26 cellular contexts compared by ENCODE assay signal in genomic region chr3:52173101-52173500, GRCh38. TPM values are rescaled to one million over a fixed set of nuclear protein-coding genes. Genes with fewer than 3 reads are reported as not detected.
DNase-seq lines count a peak whose midpoint lies in the region; ATAC-seq and TF ChIP-seq lines count a peak whose summit lies in the region.
"Had no signal": no experiment of that assay in that cellular context is flagged by ENCODE, and none has a peak within 500 bp of the region (broad histone marks: within the 10 kb centered on the region; RNA-seq: fewer than 3 reads in every experiment).

No MANE protein-coding gene starts in this region.

- H2BK15ac ChIP-seq in neuronal stem cell (ENCODE audit: low read length): no peak overlapping the region

- no peak overlapping the region for H3K14ac ChIP-seq in neuronal stem cell (ENCODE audit: low read length)

- no peak overlapping the region for H4K91ac ChIP-seq in neuronal stem cell (ENCODE audit: low read depth, low read length, poor library complexity)

- H2AK5ac ChIP-seq in neuronal stem cell (ENCODE audit: low read depth, low read length): peak overlapping the region; percentile 26

- no peak overlapping the region for H3K4me2 ChIP-seq in neuronal stem cell (ENCODE audit: insufficient read depth, low read length, poor library complexity, severe bottlenecking)
- no peak overlapping the region for H3K4me2 ChIP-seq in PC-9
- H3K4me2 ChIP-seq: A549; BLaER1 treated with 17β-estradiol and CSF1 and Interleukin-3, amounts not matched to agents 10 nM and 100 nM; GM23338 had no signal

- H3K4me1 Mint-ChIP-seq in chondrocyte (ENCODE audit: low read depth): peaks cover 13% of the 10 kb centered on the region
- H3K4me1 Mint-ChIP-seq: CD8-positive, alpha-beta memory T cell had no signal

- ATAC-seq in heart right ventricle: no peak
- ATAC-seq: A549, GM23338, HCT116 had no signal

- CTCF ChIA-PET in PC-9 (lab: Charles Lee): no interaction called here

- intact Hi-C loops in cardiac septum (cut with DNase I): no loop called here
- intact Hi-C loops in heart right ventricle (cut with DNase I): no loop called here
- intact Hi-C loops in PC-9 (cut with micrococcal nuclease; ENCODE audit: unreplicated experiment): no loop called here

- no peak overlapping the region for H3K4ac ChIP-seq in neuronal stem cell (ENCODE audit: low read length)

- H3K4me3 ChIP-seq in heart right ventricle (no peak overlapping the region), neuronal stem cell (ENCODE audit: low read length in 2 of 2) (no peak overlapping the region), PC-9 (no peak overlapping the region)
- H3K4me3 ChIP-seq: A549; BLaER1 treated with 17β-estradiol and CSF1 and Interleukin-3, amounts not matched to agents 10 nM and 100 nM; GM23338 had no signal

- DNase-seq in cardiac septum (ENCODE audit: low spot score) (peak; percentile 47), heart right ventricle (no peak), chondrocyte (ENCODE audit: low spot score) (peak; percentile 51), neuronal stem cell (ENCODE audit: low spot score) (no peak), substantia nigra (lab: John Stamatoyannopoulos, UW) (no peak), COLO668 (lab: John Stamatoyannopoulos, UW; ENCODE audit: unreplicated experiment) (no peak), PC-9 (no peak)
- DNase-seq: 8988T; ACHN; AML-193; BE2C; Calu3; CD4-positive, alpha-beta T cell; COR-L47; DMS53; DMS79 treated with DMSO at 0.1 percent for 48 hours; GF-D8; H9 had no signal

- no peaks in the 10 kb centered on the region for H3K79me2 ChIP-seq in PC-9 (ENCODE audit: low read depth)

- TF ChIP-seq CTCF in heart right ventricle (IDR thresholded peaks at IDR 0.05): no peak
- no peak for TF ChIP-seq CTCF in chondrocyte (IDR thresholded peaks at IDR 0.05)
- TF ChIP-seq CTCF in PC-9 (conservative IDR thresholded peaks at IDR 0.05): no peak

- H3K4me1 ChIP-seq in heart right ventricle (no peaks in the 10 kb centered on the region), neuronal stem cell (ENCODE audit: control insufficient read depth in 2 of 2, insufficient read depth in 1 of 2, low read depth in 1 of 2, low read length in 2 of 2) (peaks cover 0 to 1% of the 10 kb centered on the region in 2 donors), PC-9 (replicated peaks; ENCODE audit: insufficient read depth) (peaks cover 31% of the 10 kb centered on the region)
- H3K4me1 ChIP-seq: BE2C had no signal

- H2AFZ ChIP-seq in neuronal stem cell (ENCODE audit: low read length) (no peak overlapping the region), PC-9 (no peak overlapping the region)
- H2AFZ ChIP-seq: GM23338 had no signal

- POLR2A ChIA-PET in PC-9 (lab: Charles Lee; ENCODE audit: unreplicated experiment): no interaction called here

- H3K36me3 Mint-ChIP-seq in chondrocyte (ENCODE audit: low read depth): no peaks in the 10 kb centered on the region
- H3K36me3 Mint-ChIP-seq: CD8-positive, alpha-beta memory T cell had no signal

- no peak overlapping the region for H3K18ac ChIP-seq in neuronal stem cell (ENCODE audit: low read length)

- H3K27me3 Mint-ChIP-seq in chondrocyte (ENCODE audit: low read depth): no peaks in the 10 kb centered on the region
- H3K27me3 Mint-ChIP-seq: CD4-positive, alpha-beta T cell; CD8-positive, alpha-beta memory T cell had no signal

- H3K9me2 ChIP-seq in PC-9 (ENCODE audit: insufficient read depth): no peaks in the 10 kb centered on the region

- H3K27ac ChIP-seq in heart right ventricle (no peak overlapping the region), neuronal stem cell (replicated peaks; ENCODE audit: low read length) (no peak overlapping the region), substantia nigra (ENCODE audit: low read depth, low read length, poor library complexity, severe bottlenecking) (peak overlapping the region; percentile 66), PC-9 (no peak overlapping the region)
- H3K27ac ChIP-seq: A549; BLaER1 treated with 17β-estradiol and CSF1 and Interleukin-3, amounts not matched to agents 10 nM and 100 nM had no signal

- H3K27me3 ChIP-seq in heart right ventricle: no peaks in the 10 kb centered on the region
- peaks cover 0 to 29% (median 0%) of the 10 kb centered on the region in 3 experiments for H3K27me3 ChIP-seq in neuronal stem cell (ENCODE audit: control insufficient read depth in 3 of 3, insufficient read depth in 3 of 3, low read depth in 1 of 3, low read length in 3 of 3)
- H3K27me3 ChIP-seq in PC-9 (ENCODE audit: insufficient read depth, low read depth): no peaks in the 10 kb centered on the region
- H3K27me3 ChIP-seq: BE2C; BLaER1 treated with 17β-estradiol and CSF1 and Interleukin-3, amounts not matched to agents 10 nM and 100 nM had no signal

- H2BK120ac ChIP-seq in neuronal stem cell (ENCODE audit: low read depth, low read length): peak overlapping the region; percentile 32

- WGBS in heart right ventricle, 2 donors: 95 to 96% methylated on average over 1 of the region's 1 CpG
- no CpG with 5 or more reads among the region's 1 CpG for WGBS in neuronal stem cell (ENCODE audit: extremely low coverage in 2 of 2, insufficient read length in 2 of 2, insufficient replicate concordance in 1 of 2), 2 donors

- H3K9me3 Mint-ChIP-seq in chondrocyte (ENCODE audit: low read depth): no peaks in the 10 kb centered on the region
- H3K9me3 Mint-ChIP-seq: CD4-positive, alpha-beta T cell; CD8-positive, alpha-beta memory T cell; GM23338; H9 had no signal

- no TSS peak for BruUV-seq in PC-9 (replicated peaks; lab: Mats Ljungman, UMichigan)

- H2BK12ac ChIP-seq in neuronal stem cell (ENCODE audit: low read length): no peak overlapping the region

- no peak overlapping the region for H3K9ac ChIP-seq in neuronal stem cell (ENCODE audit: low read depth, low read length, poor library complexity)
- H3K9ac ChIP-seq: BLaER1 treated with 17β-estradiol and CSF1 and Interleukin-3, amounts not matched to agents 10 nM and 100 nM had no signal

- H3K9me3 ChIP-seq in heart right ventricle (no peaks in the 10 kb centered on the region), neuronal stem cell (replicated peaks in 1 of 2; ENCODE audit: control insufficient read depth in 2 of 2, insufficient read depth in 1 of 2, low read depth in 1 of 2, low read length in 2 of 2) (no peaks in the 10 kb centered on the region), PC-9 (ENCODE audit: insufficient read depth, low read depth) (no peaks in the 10 kb centered on the region)
- H3K9me3 ChIP-seq: A549; BE2C; BLaER1 treated with 17β-estradiol and CSF1 and Interleukin-3, amounts not matched to agents 10 nM and 100 nM had no signal

- peaks cover 4% of the 10 kb centered on the region; the same call in 1 of the 2 replicates for H3F3A ChIP-seq in PC-9 (ENCODE audit: insufficient read depth, low read depth)

- no peak overlapping the region for H3K27ac Mint-ChIP-seq in chondrocyte (ENCODE audit: unreplicated experiment)
- H3K27ac Mint-ChIP-seq: CD4-positive, alpha-beta T cell; GM23338; H9 had no signal

- peak overlapping the region; percentile 9 for H3K23ac ChIP-seq in neuronal stem cell (ENCODE audit: low read depth, low read length, poor library complexity)

- no peaks in the 10 kb centered on the region for H3K79me1 ChIP-seq in neuronal stem cell (ENCODE audit: low read depth, low read length)

- H3K4me3 Mint-ChIP-seq in chondrocyte (ENCODE audit: unreplicated experiment): no peak overlapping the region
- H3K4me3 Mint-ChIP-seq: CD14-positive monocyte; CD4-positive, alpha-beta T cell; GM23338; H9 had no signal

- H3K36me3 ChIP-seq in heart right ventricle: no peaks in the 10 kb centered on the region
- H3K36me3 ChIP-seq in neuronal stem cell (replicated peaks in 1 of 2; ENCODE audit: control insufficient read depth in 2 of 2, insufficient read depth in 2 of 2, low read length in 2 of 2): no peaks in the 10 kb centered on the region
- no peaks in the 10 kb centered on the region for H3K36me3 ChIP-seq in PC-9 (ENCODE audit: low read depth)
- H3K36me3 ChIP-seq: BE2C; BLaER1 treated with 17β-estradiol and CSF1 and Interleukin-3, amounts not matched to agents 10 nM and 100 nM had no signal

- H2BK5ac ChIP-seq in neuronal stem cell (ENCODE audit: low read length): no peak overlapping the region

- no peaks in the 10 kb centered on the region for H4K20me1 ChIP-seq in PC-9 (ENCODE audit: insufficient read depth)
- H4K20me1 ChIP-seq: BLaER1 treated with 17β-estradiol and CSF1 and Interleukin-3, amounts not matched to agents 10 nM and 100 nM had no signal

- H4K8ac ChIP-seq in neuronal stem cell (ENCODE audit: low read depth, low read length): no peak overlapping the region

RNA-seq across cellular contexts. Expression of gene POC1A, which starts 18.9 kb away (rescaled TPM):
- total RNA-seq in cardiac septum (1.5 TPM), heart right ventricle (1 to 10 TPM in 5 of 10 donors, under 1 TPM in 5; 0.60 to 3.5 (median 1.1) TPM), chondrocyte (5.3 to 5.7 TPM (median 5.5 TPM) in 3 replicates), PC-9 (2021) (28.8 and 35.0 TPM in 2 replicates)
- 1 to 10 TPM in 1 of 2 donors, under 1 TPM in 1; 0.44 to 1.9 TPM for polyA plus RNA-seq in heart right ventricle
- 18.0 TPM for polyA plus RNA-seq in neuronal stem cell (2013, experiment 1 of 2)
- 17.8 TPM for polyA plus RNA-seq in neuronal stem cell (2013, experiment 2 of 2)

RNA-seq across cellular contexts. Expression of gene ALAS1, which starts 24.9 kb away (rescaled TPM):
- total RNA-seq in cardiac septum (154 TPM), heart right ventricle (100 to 1,000 TPM; 117 to 233 (median 177) TPM), chondrocyte (37.5 to 39.8 TPM (median 38.3 TPM) in 3 replicates), PC-9 (2021) (61.9 and 71.2 TPM in 2 replicates)
- polyA plus RNA-seq in heart right ventricle: 10 to 100 TPM; 55.2 to 98.4 TPM
- 37.3 TPM for polyA plus RNA-seq in neuronal stem cell (2013, experiment 1 of 2)
- 36.5 TPM for polyA plus RNA-seq in neuronal stem cell (2013, experiment 2 of 2)

RNA-seq across cellular contexts. Expression of gene TLR9, which starts 52.3 kb away (rescaled TPM):
- 0.16 TPM for total RNA-seq in cardiac septum
- total RNA-seq in heart right ventricle: under 1 TPM in 8 of 10 donors, not detected in 2; 0.12 to 0.46 (median 0.30) TPM
- polyA plus RNA-seq in heart right ventricle: under 1 TPM in 1 of 2 donors, not detected in 1; 0.06 TPM
- 0.12 TPM in 1 of 3 replicates, not detected in the others for total RNA-seq in chondrocyte
- 0.04 TPM for polyA plus RNA-seq in neuronal stem cell (2013, experiment 1 of 2)
- 0.10 TPM for polyA plus RNA-seq in neuronal stem cell (2013, experiment 2 of 2)
- 0.30 and 0.44 TPM in 2 replicates for total RNA-seq in PC-9 (2021)
- total RNA-seq: Daoy, GM23338, H4, H9 had no signal
- polyA plus RNA-seq: CD14-positive monocyte, GM23338 had no signal

Comparison
In these comparisons a context has a peak if more than half of its experiments do, and no peak if none do; other contexts are left out.
1. DNase-seq: peak in cardiac septum (single experiment) and chondrocyte (single experiment); none in heart right ventricle (0 of 2), neuronal stem cell (single experiment), substantia nigra (0 of 49), COLO668 (single experiment) and PC-9 (0 of 2).